In the genomic region with DNA sequence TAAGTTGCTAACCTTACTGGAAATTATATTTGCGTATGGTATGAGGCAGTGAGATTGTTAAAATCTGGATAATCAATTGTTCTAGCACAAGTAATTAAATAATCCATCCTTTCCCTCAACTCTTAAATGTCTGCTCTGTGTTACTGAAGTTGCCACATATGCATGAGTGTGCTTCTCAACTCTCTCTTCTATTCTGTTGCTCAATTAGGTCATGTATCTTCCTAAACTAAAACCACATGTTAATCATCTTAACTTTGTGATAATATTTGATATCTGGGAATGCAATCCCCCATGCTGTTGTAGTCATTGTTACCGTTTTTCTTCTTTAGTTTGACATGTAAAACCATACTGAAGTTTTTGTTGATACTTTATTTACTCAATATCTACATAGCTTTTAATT, we compare ENCODE assay signal across 17 cellular contexts.
"Had no signal": no experiment of that assay in that cellular context is flagged by ENCODE, and none has a peak within 500 bp of the region (broad histone marks: within the 10 kb centered on the region; RNA-seq: fewer than 3 reads in every experiment).

No MANE protein-coding gene starts in this region.

- H3K36me3 ChIP-seq: breast epithelium, lower lobe of right lung, prostate gland, spleen, suprapubic skin had no signal

- H3K4me1 Mint-ChIP-seq: activated naive CD8-positive, alpha-beta T cell treated with anti-CD3 and anti-CD28 coated beads, Interleukin-2, amount 10 ng/mL, durations not matched to agents 7 days and 5 days had no signal

- H3K27ac ChIP-seq: breast epithelium, lower lobe of right lung, prostate gland, spleen, suprapubic skin had no signal

- H3K4me1 ChIP-seq: breast epithelium, prostate gland, spleen had no signal

- H3K27ac Mint-ChIP-seq: activated naive CD8-positive, alpha-beta T cell treated with anti-CD3 and anti-CD28 coated beads, Interleukin-2, amount 10 ng/mL, durations not matched to agents 7 days and 5 days; activated T-helper 1 cell treated with anti-CD3 and anti-CD28 coated beads, Interleukin-12 subunit alpha, Interleukin-12 subunit beta, Interleukin-2, Interleukin-4 antibody, amounts not matched to agents 30 ng/mL and 10 ng/mL and 1 ng/mL, durations not matched to agents 14 hours and 24 hours and 36 hours; mesothelial cell of epicardium; nephron progenitor cell; stimulated activated naive CD8-positive, alpha-beta T cell treated with anti-CD3 and anti-CD28 coated beads, Interleukin-15, Interleukin-2, amounts not matched to agents 100 ng/mL and 50 ng/mL, for 24 hours had no signal

- H3K27me3 ChIP-seq: breast epithelium, suprapubic skin had no signal

- H3K36me3 Mint-ChIP-seq: activated naive CD8-positive, alpha-beta T cell treated with anti-CD3 and anti-CD28 coated beads, Interleukin-2, amount 10 ng/mL, durations not matched to agents 7 days and 5 days; mesothelial cell of epicardium had no signal

- H3K9me3 Mint-ChIP-seq: activated T-helper 1 cell treated with anti-CD3 and anti-CD28 coated beads, Interleukin-12 subunit alpha, Interleukin-12 subunit beta, Interleukin-2, Interleukin-4 antibody, amounts not matched to agents 30 ng/mL and 10 ng/mL and 1 ng/mL, durations not matched to agents 14 hours and 24 hours and 36 hours had no signal

- H3K4me3 Mint-ChIP-seq: activated naive CD8-positive, alpha-beta T cell treated with anti-CD3 and anti-CD28 coated beads, Interleukin-2, amount 10 ng/mL, durations not matched to agents 7 days and 5 days; activated T-helper 1 cell treated with anti-CD3 and anti-CD28 coated beads, Interleukin-12 subunit alpha, Interleukin-12 subunit beta, Interleukin-2, Interleukin-4 antibody, amounts not matched to agents 30 ng/mL and 10 ng/mL and 1 ng/mL, durations not matched to agents 14 hours and 24 hours and 36 hours; mesothelial cell of epicardium; nephron progenitor cell; stimulated activated naive CD8-positive, alpha-beta T cell treated with anti-CD3 and anti-CD28 coated beads, Interleukin-15, Interleukin-2, amounts not matched to agents 100 ng/mL and 50 ng/mL, for 24 hours had no signal

- DNase-seq: activated CD4-positive, CD25-positive, alpha-beta regulatory T cell treated with anti-CD3 and anti-CD28 coated beads, Interleukin-2, amount 50 U/mL, for 72 hours; activated naive CD4-positive, alpha-beta T cell; activated naive CD8-positive, alpha-beta T cell treated with anti-CD3 and anti-CD28 coated beads, Interleukin-2, amount 10 ng/mL, durations not matched to agents 7 days and 5 days; aorta; head of caudate nucleus; lower lobe of right lung; nephron progenitor cell; right cardiac atrium; spleen; T1000; trophoblast cell had no signal

- H3K9me3 ChIP-seq: breast epithelium, lower lobe of right lung, prostate gland, suprapubic skin had no signal

- H3K4me3 ChIP-seq: breast epithelium, lower lobe of right lung, prostate gland, spleen, suprapubic skin had no signal

- ATAC-seq: lower lobe of right lung, right cardiac atrium had no signal
